Comparison of ENCODE assay signal across 14 cellular contexts in the genomic region with DNA sequence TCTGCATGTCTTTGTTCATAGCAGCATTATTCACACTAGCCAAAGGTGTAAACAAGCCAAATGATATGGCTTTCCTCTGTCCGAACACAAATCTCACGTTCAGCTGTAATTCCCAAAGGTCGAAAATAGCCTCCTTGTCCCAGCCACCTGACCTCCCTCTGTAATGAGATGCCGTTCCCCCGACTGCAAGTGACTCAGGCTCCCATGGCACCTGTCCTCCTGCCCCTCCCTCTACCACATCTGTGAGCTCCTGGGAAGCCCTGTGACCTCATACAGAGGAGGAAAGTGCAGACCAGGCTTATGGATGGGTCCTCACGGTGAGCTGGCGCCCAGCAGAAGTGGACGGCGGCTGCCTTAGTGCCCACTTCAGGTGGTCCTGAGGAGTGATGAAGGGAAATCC. TPM values are rescaled to one million over a fixed set of nuclear protein-coding genes. Genes with fewer than 3 reads are reported as not detected.
DNase-seq lines count a peak whose midpoint lies in the region; ATAC-seq, FAIRE-seq and TF ChIP-seq lines count a peak whose summit lies in the region.
"Not testable (repeated sequence)": the region's sequence is repeated elsewhere in the genome, so short reads cannot be mapped to it uniquely, and the experiment has no call there.
"Had no signal": no experiment of that assay in that cellular context is flagged by ENCODE, and none has a peak within 500 bp of the region (broad histone marks: within the 10 kb centered on the region; RNA-seq: fewer than 3 reads in every experiment).

No MANE protein-coding gene starts in this region.

- DNase-seq in DMS53 (lab: John Stamatoyannopoulos, UW) (peak; percentile 80), NCI-H2029 (lab: John Stamatoyannopoulos, UW) (peak; percentile 56), NCI-H69 (lab: John Stamatoyannopoulos, UW) (peak; percentile 79), SW480 (ENCODE audit: low spot score) (peak; percentile 89), epithelial cell of esophagus (ENCODE audit: low read depth) (peak; percentile 32)
- not testable (repeated sequence) for DNase-seq in left colon; urothelium cell line (ENCODE audit: low spot score)

- POLR2A ChIA-PET in HEK293 (lab: Yijun Ruan, JAX): not testable (repeated sequence)

- H3K9me3 ChIP-seq in HEK293 (ENCODE audit: control insufficient read depth, insufficient read depth, low read depth, low read length): not testable (repeated sequence)

- CTCF ChIA-PET in HEK293 (lab: Yijun Ruan, JAX): interaction anchor here (1.0 kb wide), 1 partner anchor 36 kb away, joined by 3 read pairs; no protein-coding TSS in a partner anchor

- not testable (repeated sequence) for H3K4me1 ChIP-seq in HEK293 (ENCODE audit: control insufficient read depth, insufficient read depth, low read length)

- not testable (repeated sequence) for TF ChIP-seq CTCF in HEK293 (tag by site-specific recombination; IDR thresholded peaks at IDR 0.05); epithelial cell of esophagus (IDR thresholded peaks at IDR 0.05; ENCODE audit: insufficient read depth, low read depth, low read length, missing control alignments)

- peak; percentile 91 for FAIRE-seq in urothelium cell line (lab: Jason Lieb, UNC)

- ATAC-seq in left colon: peak; percentile 18

- H3K27ac ChIP-seq in HEK293 (ENCODE audit: extremely low read depth, low read depth, low read length): not testable (repeated sequence)

- intact Hi-C loops in left colon (cut with DNase I, micrococcal nuclease): not testable (repeated sequence)

- not testable (repeated sequence) for H3K4me3 ChIP-seq in HEK293 (ENCODE audit: low read depth, low read length); epithelial cell of esophagus (ENCODE audit: low read length)

- H3K36me3 ChIP-seq in HEK293 (ENCODE audit: control insufficient read depth in 2 of 2, insufficient read depth in 1 of 2, low read length in 2 of 2): not testable (repeated sequence)

TF ChIP-seq in HEK293, 187 proteins besides CTCF, POLR2A, EP300 and RAD21:
- TF ChIP-seq, protein P1, sequence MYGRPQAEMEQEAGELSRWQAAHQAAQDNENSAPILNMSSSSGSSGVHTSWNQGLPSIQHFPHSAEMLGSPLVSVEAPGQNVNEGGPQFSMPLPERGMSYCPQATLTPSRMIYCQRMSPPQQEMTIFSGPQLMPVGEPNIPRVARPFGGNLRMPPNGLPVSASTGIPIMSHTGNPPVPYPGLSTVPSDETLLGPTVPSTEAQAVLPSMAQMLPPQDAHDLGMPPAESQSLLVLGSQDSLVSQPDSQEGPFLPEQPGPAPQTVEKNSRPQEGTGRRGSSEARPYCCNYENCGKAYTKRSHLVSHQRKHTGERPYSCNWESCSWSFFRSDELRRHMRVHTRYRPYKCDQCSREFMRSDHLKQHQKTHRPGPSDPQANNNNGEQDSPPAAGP (tag by site-specific recombination; IDR thresholded peaks at IDR 0.05): peak; percentile 45; the same call in 1 of the 2 replicates
- TF ChIP-seq, protein P2, sequence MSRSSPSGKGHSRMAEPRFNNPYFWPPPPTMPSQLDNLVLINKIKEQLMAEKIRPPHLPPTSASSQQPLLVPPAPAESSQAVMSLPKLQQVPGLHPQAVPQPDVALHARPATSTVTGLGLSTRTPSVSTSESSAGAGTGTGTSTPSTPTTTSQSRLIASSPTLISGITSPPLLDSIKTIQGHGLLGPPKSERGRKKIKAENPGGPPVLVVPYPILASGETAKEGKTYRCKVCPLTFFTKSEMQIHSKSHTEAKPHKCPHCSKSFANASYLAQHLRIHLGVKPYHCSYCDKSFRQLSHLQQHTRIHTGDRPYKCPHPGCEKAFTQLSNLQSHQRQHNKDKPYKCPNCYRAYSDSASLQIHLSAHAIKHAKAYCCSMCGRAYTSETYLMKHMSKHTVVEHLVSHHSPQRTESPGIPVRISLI (tag by site-specific recombination; IDR thresholded peaks at IDR 0.05): 0 out of 2 replicates have a peak, but pooled peaks have one; percentile 4
- TF ChIP-seq WT1 (tag by site-specific recombination; IDR thresholded peaks at IDR 0.05): peak; percentile 33; the same call in 1 of the 2 replicates
- peak; percentile 56 for TF ChIP-seq ZBTB21 (tag by site-specific recombination; IDR thresholded peaks at IDR 0.05)
- TF ChIP-seq, protein P3, sequence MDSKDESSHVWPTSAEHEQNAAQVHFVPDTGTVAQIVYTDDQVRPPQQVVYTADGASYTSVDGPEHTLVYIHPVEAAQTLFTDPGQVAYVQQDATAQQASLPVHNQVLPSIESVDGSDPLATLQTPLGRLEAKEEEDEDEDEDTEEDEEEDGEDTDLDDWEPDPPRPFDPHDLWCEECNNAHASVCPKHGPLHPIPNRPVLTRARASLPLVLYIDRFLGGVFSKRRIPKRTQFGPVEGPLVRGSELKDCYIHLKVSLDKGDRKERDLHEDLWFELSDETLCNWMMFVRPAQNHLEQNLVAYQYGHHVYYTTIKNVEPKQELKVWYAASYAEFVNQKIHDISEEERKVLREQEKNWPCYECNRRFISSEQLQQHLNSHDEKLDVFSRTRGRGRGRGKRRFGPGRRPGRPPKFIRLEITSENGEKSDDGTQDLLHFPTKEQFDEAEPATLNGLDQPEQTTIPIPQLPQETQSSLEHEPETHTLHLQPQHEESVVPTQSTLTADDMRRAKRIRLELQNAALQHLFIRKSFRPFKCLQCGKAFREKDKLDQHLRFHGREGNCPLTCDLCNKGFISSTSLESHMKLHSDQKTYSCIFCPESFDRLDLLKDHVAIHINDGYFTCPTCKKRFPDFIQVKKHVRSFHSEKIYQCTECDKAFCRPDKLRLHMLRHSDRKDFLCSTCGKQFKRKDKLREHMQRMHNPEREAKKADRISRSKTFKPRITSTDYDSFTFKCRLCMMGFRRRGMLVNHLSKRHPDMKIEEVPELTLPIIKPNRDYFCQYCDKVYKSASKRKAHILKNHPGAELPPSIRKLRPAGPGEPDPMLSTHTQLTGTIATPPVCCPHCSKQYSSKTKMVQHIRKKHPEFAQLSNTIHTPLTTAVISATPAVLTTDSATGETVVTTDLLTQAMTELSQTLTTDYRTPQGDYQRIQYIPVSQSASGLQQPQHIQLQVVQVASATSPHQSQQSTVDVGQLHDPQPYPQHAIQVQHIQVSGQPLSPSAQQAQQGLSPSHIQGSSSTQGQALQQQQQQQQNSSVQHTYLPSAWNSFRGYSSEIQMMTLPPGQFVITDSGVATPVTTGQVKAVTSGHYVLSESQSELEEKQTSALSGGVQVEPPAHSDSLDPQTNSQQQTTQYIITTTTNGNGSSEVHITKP (tag by site-specific recombination; IDR thresholded peaks at IDR 0.05): 0 out of 2 replicates have a peak, but pooled peaks have one; percentile 14
- peak; percentile 78 for TF ChIP-seq ZNF600 (tag by site-specific recombination; IDR thresholded peaks at IDR 0.05)
- TF ChIP-seq, protein P4, sequence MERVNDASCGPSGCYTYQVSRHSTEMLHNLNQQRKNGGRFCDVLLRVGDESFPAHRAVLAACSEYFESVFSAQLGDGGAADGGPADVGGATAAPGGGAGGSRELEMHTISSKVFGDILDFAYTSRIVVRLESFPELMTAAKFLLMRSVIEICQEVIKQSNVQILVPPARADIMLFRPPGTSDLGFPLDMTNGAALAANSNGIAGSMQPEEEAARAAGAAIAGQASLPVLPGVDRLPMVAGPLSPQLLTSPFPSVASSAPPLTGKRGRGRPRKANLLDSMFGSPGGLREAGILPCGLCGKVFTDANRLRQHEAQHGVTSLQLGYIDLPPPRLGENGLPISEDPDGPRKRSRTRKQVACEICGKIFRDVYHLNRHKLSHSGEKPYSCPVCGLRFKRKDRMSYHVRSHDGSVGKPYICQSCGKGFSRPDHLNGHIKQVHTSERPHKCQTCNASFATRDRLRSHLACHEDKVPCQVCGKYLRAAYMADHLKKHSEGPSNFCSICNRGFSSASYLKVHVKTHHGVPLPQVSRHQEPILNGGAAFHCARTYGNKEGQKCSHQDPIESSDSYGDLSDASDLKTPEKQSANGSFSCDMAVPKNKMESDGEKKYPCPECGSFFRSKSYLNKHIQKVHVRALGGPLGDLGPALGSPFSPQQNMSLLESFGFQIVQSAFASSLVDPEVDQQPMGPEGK (tag by site-specific recombination; IDR thresholded peaks at IDR 0.05): peak; percentile 20; the same call in 1 of the 2 replicates
- TF ChIP-seq ZNF629 (tag by site-specific recombination; IDR thresholded peaks at IDR 0.05): peak; percentile 76
- peak; percentile 59; the same call in 1 of the 2 replicates for TF ChIP-seq GLIS1 (tag by site-specific recombination; IDR thresholded peaks at IDR 0.05)
- TF ChIP-seq ZNF366 (tag by site-specific recombination; conservative IDR thresholded peaks at IDR 0.05): peak; percentile 41

RNA-seq across cellular contexts. Expression of a gene that starts 15.4 kb away (rescaled TPM):
- total RNA-seq in left colon: 100 to 1,000 TPM; 376 to 475 TPM
- total RNA-seq: B cell; CD8-positive, alpha-beta T cell; GM12878; HepG2 had no signal

RNA-seq across cellular contexts. Expression of a gene that starts 45.8 kb away (rescaled TPM):
- total RNA-seq in left colon: under 1 TPM; 0.27 to 0.34 TPM
- total RNA-seq: A172; B cell; CD8-positive, alpha-beta T cell; GM12878; H7; HepG2 had no signal
